ENCODE assay signal across 1 cellular context in genomic region chr11:803467-803742, GRCh38.
TF ChIP-seq lines count a peak whose summit lies in the region.

No MANE protein-coding gene starts in this region.

TF ChIP-seq in K562, 482 proteins besides CTCF, POLR2A, EP300 and RAD21:
- TF ChIP-seq ZNF408 (CRISPR knock-in tag; IDR thresholded peaks at IDR 0.05; ENCODE audit: low read depth), result no peak
- TF ChIP-seq POLR2G (IDR thresholded peaks at IDR 0.05; ENCODE audit: low read depth, low read length), result 0 out of 2 replicates have a peak, but pooled peaks have one; percentile 18
- peak; percentile 12 for TF ChIP-seq RBM22 (IDR thresholded peaks at IDR 0.05; ENCODE audit: low read depth, low read length, poor library complexity, severe bottlenecking)
- TF ChIP-seq ZNF592 (IDR thresholded peaks at IDR 0.05), result no peak
